In genomic region chr18:47549141-47549540, GRCh38 we compare ENCODE assay signal across 15 cellular contexts.
DNase-seq lines count a peak whose midpoint lies in the region; ATAC-seq and TF ChIP-seq lines count a peak whose summit lies in the region.
"Had no signal": no experiment of that assay in that cellular context is flagged by ENCODE, and none has a peak within 500 bp of the region (broad histone marks: within the 10 kb centered on the region; RNA-seq: fewer than 3 reads in every experiment).

No MANE protein-coding gene starts in this region.

- TF ChIP-seq CTCF in esophagus muscularis mucosa (IDR thresholded peaks at IDR 0.05) (no peak), glutamatergic neuron (IDR thresholded peaks at IDR 0.05; ENCODE audit: partially characterized antibody, unreplicated experiment) (no peak)

- intact Hi-C loops in right cardiac atrium (cut with DNase I) = no loop called here
- intact Hi-C loops in sciatic nerve (cut with DNase I) = no loop called here
- intact Hi-C loops in esophagus muscularis mucosa (cut with DNase I) = no loop called here

- DNase-seq in NCI-H82 (lab: John Stamatoyannopoulos, UW) (peak; percentile 17), NCI-H82 treated with DMSO at 0.1 percent for 48 hours (lab: John Stamatoyannopoulos, UW; ENCODE audit: unreplicated experiment) (no peak), NCI-H1417 treated with DMSO at 0.1 percent for 48 hours (lab: John Stamatoyannopoulos, UW) (peak; percentile 84), NCI-H748 treated with DMSO at 0.1 percent for 48 hours (lab: John Stamatoyannopoulos, UW) (peak; percentile 91), right cardiac atrium (peak in 1 of 3 donors; percentile 49), sciatic nerve (ENCODE audit: low spot score) (no peak), esophagus muscularis mucosa (ENCODE audit: extremely low spot score) (no peak), glutamatergic neuron (no peak)
- DNase-seq: CD8-positive, alpha-beta memory T cell; DMS79 treated with DMSO at 0.1 percent for 48 hours; HCEC 1CT; NCI-H1930; NCI-H524 had no signal

- H3K9me3 Mint-ChIP-seq in glutamatergic neuron (ENCODE audit: unreplicated experiment) = peaks cover 2% of the 10 kb centered on the region

- no peak overlapping the region for H3K4me3 Mint-ChIP-seq in glutamatergic neuron (ENCODE audit: unreplicated experiment)
- H3K4me3 Mint-ChIP-seq: CD8-positive, alpha-beta memory T cell had no signal

- no peaks in the 10 kb centered on the region for H3K4me1 Mint-ChIP-seq in glutamatergic neuron (ENCODE audit: low read depth, unreplicated experiment)
- H3K4me1 Mint-ChIP-seq: CD8-positive, alpha-beta memory T cell had no signal

- no peak for TF ChIP-seq EP300 in esophagus muscularis mucosa (IDR thresholded peaks at IDR 0.05)

- H3K27me3 ChIP-seq in right cardiac atrium (ENCODE audit: control insufficient read depth, insufficient read depth) (no peaks in the 10 kb centered on the region), esophagus muscularis mucosa (peaks cover 0 to 4% (median 0%) of the 10 kb centered on the region in 4 donors)
- H3K27me3 ChIP-seq: BLaER1 had no signal

- H3K4me3 ChIP-seq in right cardiac atrium (ENCODE audit: low read length) = no peak overlapping the region
- no peak overlapping the region for H3K4me3 ChIP-seq in esophagus muscularis mucosa
- H3K4me3 ChIP-seq: BLaER1, K562 had no signal

- no peak overlapping the region for H3K27ac Mint-ChIP-seq in glutamatergic neuron (ENCODE audit: unreplicated experiment)
- H3K27ac Mint-ChIP-seq: CD8-positive, alpha-beta memory T cell had no signal

- no peaks in the 10 kb centered on the region for H3K36me3 ChIP-seq in esophagus muscularis mucosa
- H3K36me3 ChIP-seq: BLaER1 had no signal

- no peaks in the 10 kb centered on the region for H3K9me3 ChIP-seq in right cardiac atrium (ENCODE audit: control insufficient read depth, low read length)
- no peaks in the 10 kb centered on the region for H3K9me3 ChIP-seq in esophagus muscularis mucosa
- H3K9me3 ChIP-seq: BLaER1 had no signal

- 61% methylated on average over 1 of the region's 1 CpG for WGBS in right cardiac atrium
- WGBS in esophagus muscularis mucosa = 73% methylated on average over 1 of the region's 1 CpG

- TF ChIP-seq POLR2A in esophagus muscularis mucosa (IDR thresholded peaks at IDR 0.05; ENCODE audit: low read depth) = no peak

- H3K36me3 Mint-ChIP-seq in glutamatergic neuron (ENCODE audit: unreplicated experiment) = no peaks in the 10 kb centered on the region
- H3K36me3 Mint-ChIP-seq: CD8-positive, alpha-beta memory T cell had no signal

- no peak overlapping the region for H3K27ac ChIP-seq in right cardiac atrium (ENCODE audit: low read length)
- H3K27ac ChIP-seq in esophagus muscularis mucosa (replicated peaks in 1 of 4) = no peak overlapping the region
- H3K27ac ChIP-seq: BLaER1 had no signal

- H3K27me3 Mint-ChIP-seq in glutamatergic neuron (ENCODE audit: unreplicated experiment) = no peaks in the 10 kb centered on the region

- H3K4me1 ChIP-seq in right cardiac atrium (ENCODE audit: control insufficient read depth, insufficient read depth, low read length) (no peaks in the 10 kb centered on the region), esophagus muscularis mucosa (no peaks in the 10 kb centered on the region)
- H3K4me1 ChIP-seq: BLaER1 had no signal

- peak; percentile 55 to 71 for ATAC-seq in right cardiac atrium
- no peak for ATAC-seq in sciatic nerve
- ATAC-seq: K562 had no signal

Comparison
In these comparisons a context has a peak if more than half of its experiments do, and no peak if none do; other contexts are left out.
1. DNase-seq: peak in NCI-H82 (single experiment), NCI-H1417 treated with DMSO at 0.1 percent for 48 hours (single experiment) and NCI-H748 treated with DMSO at 0.1 percent for 48 hours (single experiment); none in NCI-H82 treated with DMSO at 0.1 percent for 48 hours (single experiment), sciatic nerve (single experiment), esophagus muscularis mucosa (single experiment) and glutamatergic neuron (single experiment).